20 cellular contexts compared by ENCODE assay signal in the genomic region with DNA sequence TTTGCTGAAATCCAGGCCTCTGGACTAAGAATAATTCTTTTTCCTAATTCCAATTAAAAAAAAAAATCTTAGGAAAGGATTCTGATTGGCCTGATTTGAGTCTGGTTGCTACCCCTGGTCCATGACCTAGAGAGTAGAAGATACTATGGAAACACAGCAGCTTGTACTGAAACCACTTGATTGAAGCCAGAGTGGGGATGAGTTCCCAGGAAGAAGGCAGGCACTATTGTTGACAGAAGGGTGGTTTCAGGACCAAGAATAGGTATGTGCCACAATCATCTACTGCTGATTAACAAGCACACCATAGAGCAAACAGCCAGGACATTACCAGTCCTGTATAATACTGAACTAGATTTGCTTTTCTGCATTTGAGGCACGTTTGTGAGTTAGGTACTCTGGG.
"Had no signal": no experiment of that assay in that cellular context is flagged by ENCODE, and none has a peak within 500 bp of the region (broad histone marks: within the 10 kb centered on the region; RNA-seq: fewer than 3 reads in every experiment).

No MANE protein-coding gene starts in this region.

- ATAC-seq: left lung; lower lobe of right lung; naive thymus-derived CD4-positive, alpha-beta T cell; natural killer cell treated with Interleukin-12 subunit alpha and Interleukin-12 subunit beta and Interleukin-15 and Interleukin-18, amount 100 ng/mL, for 72 hours; right cardiac atrium; stimulated activated effector memory CD8-positive, alpha-beta T cell treated with anti-CD3 and anti-CD28 coated beads, Interleukin-12 subunit alpha, Interleukin-12 subunit beta, amount 100 ng/mL, for 72 hours had no signal

- H3K9me3 ChIP-seq: left lung, lower lobe of right lung, ovary, prostate gland, sigmoid colon, spleen, tibial nerve, uterus had no signal

- H3K36me3 ChIP-seq: left lung, lower lobe of right lung, ovary, prostate gland, sigmoid colon, uterus had no signal

- H3K27ac ChIP-seq: hepatocyte, left lung, lower lobe of right lung, ovary, prostate gland, sigmoid colon, spleen, tibial nerve had no signal

- DNase-seq: islet precursor cell; left lung; lower lobe of right lung; mammary epithelial cell; mesenchymal stem cell; naive thymus-derived CD4-positive, alpha-beta T cell; ovary; retina; right cardiac atrium; sigmoid colon; small intestine; spleen; stimulated activated CD4-positive, alpha-beta T cell treated with anti-CD3 and anti-CD28 coated beads, Interleukin-4, amount 100 ng/mL, for 24 hours; stimulated activated naive CD4-positive, alpha-beta T cell; uterus had no signal

- H3K4me3 ChIP-seq: hepatocyte, left lung, lower lobe of right lung, ovary, prostate gland, sigmoid colon, spleen, tibial nerve, uterus had no signal

- H3K4me1 ChIP-seq: left lung, lower lobe of right lung, prostate gland, uterus had no signal
